Comparison of ENCODE assay signal across 10 cellular contexts in genomic region chr5:57177479-57178156, GRCh38. TPM values are rescaled to one million over a fixed set of nuclear protein-coding genes. Genes with fewer than 3 reads are reported as not detected.
DNase-seq lines count a peak whose midpoint lies in the region; ATAC-seq and TF ChIP-seq lines count a peak whose summit lies in the region.
"Had no signal": no experiment of that assay in that cellular context is flagged by ENCODE, and none has a peak within 500 bp of the region (broad histone marks: within the 10 kb centered on the region; RNA-seq: fewer than 3 reads in every experiment).

No MANE protein-coding gene starts in this region.

- H3K4me1 Mint-ChIP-seq in activated CD8-positive, alpha-beta T cell treated with anti-CD3 and anti-CD28 coated beads, Interleukin-2, amount 10 ng/mL, durations not matched to agents 7 days and 5 days (ENCODE audit: low read depth), result peaks cover 49% of the 10 kb centered on the region
- H3K4me1 Mint-ChIP-seq in immature natural killer cell, result peaks cover 82 to 83% of the 10 kb centered on the region in 2 donors

- H3K4me1 ChIP-seq in SK-N-SH (ENCODE audit: control insufficient read depth in 1 of 2, insufficient read depth in 2 of 2, low read depth in 1 of 2, low read length in 1 of 2) (peaks cover 0 to 10% of the 10 kb centered on the region in 2 experiments; a peak in 2 of 4 replicates), stomach (peaks cover 40 to 80% (median 60%) of the 10 kb centered on the region in 4 donors), aorta (ENCODE audit: control insufficient read depth in 1 of 2, insufficient read depth in 2 of 2, low read length in 2 of 2) (peaks cover 0 to 2% of the 10 kb centered on the region in 2 donors)

- POLR2A ChIA-PET in SK-N-SH (lab: Yijun Ruan, JAX), result interaction anchor here (0.9 kb wide), 1 partner anchor 267 kb away, joined by 3 read pairs; no protein-coding TSS in a partner anchor
- POLR2A ChIA-PET in activated CD8-positive, alpha-beta T cell treated with anti-CD3 and anti-CD28 coated beads, Interleukin-2, amount 10 ng/mL, durations not matched to agents 7 days and 5 days (lab: Charles Lee), result no interaction called here

- no peaks in the 10 kb centered on the region for H3K27me3 ChIP-seq in SK-N-SH (ENCODE audit: insufficient read depth)
- H3K27me3 ChIP-seq in stomach, result no peaks in the 10 kb centered on the region
- H3K27me3 ChIP-seq in aorta (ENCODE audit: control insufficient read depth in 1 of 2, insufficient read depth in 2 of 2, low read length in 1 of 2), result no peaks in the 10 kb centered on the region

- no peak for TF ChIP-seq POLR2A in stomach (IDR thresholded peaks at IDR 0.05)

- no peak overlapping the region for H3K9ac ChIP-seq in SK-N-SH

- no peaks in the 10 kb centered on the region for H3K9me2 ChIP-seq in SK-N-SH

- ATAC-seq in SK-N-SH treated with all-trans-retinoic acid at 6 μM for 48 hours (no peak), aorta (ENCODE audit: low FRiP score) (no peak)
- no peak for ATAC-seq in activated CD8-positive, alpha-beta T cell treated with anti-CD3 and anti-CD28 coated beads, Interleukin-2, amount 10 ng/mL, durations not matched to agents 7 days and 5 days

- TF ChIP-seq RAD21 in SK-N-SH (IDR thresholded peaks at IDR 0.05; ENCODE audit: low read length), result no peak

- no peak overlapping the region for H2AFZ ChIP-seq in SK-N-SH (ENCODE audit: low read depth)

- peak overlapping the region; percentile 85 for H3K4me2 ChIP-seq in SK-N-SH

- H3F3A ChIP-seq in SK-N-SH (replicated peaks; ENCODE audit: insufficient read depth), result peaks cover 5% of the 10 kb centered on the region

- H3K36me3 ChIP-seq in SK-N-SH (replicated peaks in 1 of 2; ENCODE audit: control insufficient read depth in 1 of 2, insufficient read depth in 2 of 2, low read length in 1 of 2) (peaks cover 4 to 22% of the 10 kb centered on the region in 2 experiments), stomach (no peaks in the 10 kb centered on the region), aorta (ENCODE audit: control insufficient read depth in 1 of 2, insufficient read depth in 2 of 2, low read length in 1 of 2) (no peaks in the 10 kb centered on the region)

- H3K27ac ChIP-seq in SK-N-SH (ENCODE audit: low read depth in 2 of 2, low read length in 1 of 2) (peak overlapping the region in 1 of 2 experiments; percentile 98; a peak in 1 of 4 replicates), stomach (peak overlapping the region in 3 of 5 donors; percentile 22 to 100 (median 100)), aorta (ENCODE audit: low read depth in 1 of 2, low read length in 2 of 2) (no peak overlapping the region)

- no peaks in the 10 kb centered on the region for H3K27me3 Mint-ChIP-seq in activated CD8-positive, alpha-beta T cell treated with anti-CD3 and anti-CD28 coated beads, Interleukin-2, amount 10 ng/mL, durations not matched to agents 7 days and 5 days (ENCODE audit: low read depth)
- H3K27me3 Mint-ChIP-seq in immature natural killer cell (ENCODE audit: low read depth in 3 of 3), result peaks cover 17 to 37% (median 21%) of the 10 kb centered on the region in 3 donors

- 90% methylated on average over 14 of the region's 14 CpGs for WGBS in SK-N-SH (ENCODE audit: low lambda C conversion rate)
- WGBS in stomach, 5 donors, result 79 to 83% (median 82%) methylated on average over 14 of the region's 14 CpGs
- WGBS in aorta, 2 donors, result 90% methylated on average over 14 of the region's 14 CpGs

- DNase-seq in SK-N-SH, result no peak
- no peak for DNase-seq in activated CD8-positive, alpha-beta T cell treated with anti-CD3 and anti-CD28 coated beads, Interleukin-2, amount 10 ng/mL, durations not matched to agents 7 days and 5 days
- DNase-seq in immature natural killer cell, result no peak
- no peak for DNase-seq in stomach
- DNase-seq in inferior parietal cortex (ENCODE audit: extremely low spot score), result no peak
- no peak for DNase-seq in aorta
- DNase-seq in HT-29 (ENCODE audit: low spot score), result no peak
- DNase-seq: activated gamma-delta T cell treated with Interleukin-2 at 50 U/mL for 16 hours, NCI-H1930 had no signal

- H4K20me1 ChIP-seq in SK-N-SH (ENCODE audit: insufficient read depth), result peaks cover 75% of the 10 kb centered on the region

- peak overlapping the region; percentile 90 for H3K4me3 Mint-ChIP-seq in activated CD8-positive, alpha-beta T cell treated with anti-CD3 and anti-CD28 coated beads, Interleukin-2, amount 10 ng/mL, durations not matched to agents 7 days and 5 days
- H3K4me3 Mint-ChIP-seq in immature natural killer cell, result peak overlapping the region; percentile 96 to 100 (median 97)

- H3K9me3 ChIP-seq in SK-N-SH (no peaks in the 10 kb centered on the region), stomach (no peaks in the 10 kb centered on the region), aorta (ENCODE audit: control insufficient read depth, low read length) (no peaks in the 10 kb centered on the region)

- CTCF ChIA-PET in SK-N-SH (lab: Yijun Ruan, JAX), result no interaction called here
- CTCF ChIA-PET in activated CD8-positive, alpha-beta T cell treated with anti-CD3 and anti-CD28 coated beads, Interleukin-2, amount 10 ng/mL, durations not matched to agents 7 days and 5 days (lab: Charles Lee), result no interaction called here

- H3K36me3 Mint-ChIP-seq in activated CD8-positive, alpha-beta T cell treated with anti-CD3 and anti-CD28 coated beads, Interleukin-2, amount 10 ng/mL, durations not matched to agents 7 days and 5 days (ENCODE audit: low read depth), result peaks cover 65% of the 10 kb centered on the region
- H3K36me3 Mint-ChIP-seq in immature natural killer cell, result peaks cover 0 to 9% (median 9%) of the 10 kb centered on the region in 3 donors

- H3K4me3 ChIP-seq in SK-N-SH (ENCODE audit: low read depth in 2 of 2, low read length in 1 of 2), result peak overlapping the region in 1 of 2 experiments; percentile 89; a peak in 3 of 4 replicates
- peak overlapping the region; percentile 80 to 96 (median 89) for H3K4me3 ChIP-seq in stomach
- H3K4me3 ChIP-seq in aorta (ENCODE audit: low read length in 2 of 2), result peak overlapping the region in 1 of 2 donors; percentile 17

- intact Hi-C loops in stomach (cut with DNase I; ENCODE audit: low total_unique reads) (no loop called here), aorta (cut with DNase I) (loop anchor here in 1 of 2 donors (5.0 kb wide), 1 partner anchor 40 kb away; no protein-coding TSS in a partner anchor)

- no peaks in the 10 kb centered on the region for H3K9me3 Mint-ChIP-seq in activated CD8-positive, alpha-beta T cell treated with anti-CD3 and anti-CD28 coated beads, Interleukin-2, amount 10 ng/mL, durations not matched to agents 7 days and 5 days (ENCODE audit: insufficient read depth)
- no peaks in the 10 kb centered on the region for H3K9me3 Mint-ChIP-seq in immature natural killer cell

- no peak for TF ChIP-seq EP300 in SK-N-SH (IDR thresholded peaks at IDR 0.05; ENCODE audit: borderline replicate concordance in 1 of 2, low read depth in 1 of 2, low read length in 1 of 2)
- TF ChIP-seq EP300 in stomach (IDR thresholded peaks at IDR 0.05), result no peak

- TF ChIP-seq CTCF in SK-N-SH (IDR thresholded peaks at IDR 0.05) (no peak), stomach (IDR thresholded peaks at IDR 0.05) (no peak)

- H3K27ac Mint-ChIP-seq in activated CD8-positive, alpha-beta T cell treated with anti-CD3 and anti-CD28 coated beads, Interleukin-2, amount 10 ng/mL, durations not matched to agents 7 days and 5 days, result no peak overlapping the region
- H3K27ac Mint-ChIP-seq in immature natural killer cell, result peak overlapping the region; percentile 78 to 100 (median 86)

- H3K79me2 ChIP-seq in SK-N-SH (ENCODE audit: insufficient read depth), result peaks cover 87% of the 10 kb centered on the region

TF ChIP-seq in SK-N-SH, 30 proteins besides CTCF, POLR2A, EP300 and RAD21 (continues in another document):
- no peak for TF ChIP-seq MEF2A (IDR thresholded peaks at IDR 0.05; ENCODE audit: borderline replicate concordance, low read depth)
- TF ChIP-seq ELF1 (IDR thresholded peaks at IDR 0.05), result no peak
- TF ChIP-seq PBX3 (IDR thresholded peaks at IDR 0.05), result no peak

TF ChIP-seq in SK-N-SH treated with all-trans-retinoic acid at 6 μM for 48 hours, 23 proteins besides CTCF, POLR2A, EP300 and RAD21 (continues in another document):
- TF ChIP-seq ZC3H10 (CRISPR knock-in tag; IDR thresholded peaks at IDR 0.05) (no peak), RARB (CRISPR knock-in tag; IDR thresholded peaks at IDR 0.05) (no peak), GLIS3 (CRISPR knock-in tag; IDR thresholded peaks at IDR 0.05) (no peak), CREB5 (CRISPR knock-in tag; IDR thresholded peaks at IDR 0.05; ENCODE audit: low read depth) (no peak)

RNA-seq across cellular contexts. Expression of gene GPBP1, which starts 3.8 kb away (rescaled TPM):
- polyA plus RNA-seq in SK-N-SH (2012; rRNA removed) (11.4 and 14.2 TPM in 2 replicates), immature natural killer cell (10 to 100 TPM; 60.7 to 95.6 (median 80.4) TPM), stomach (10 to 100 TPM; 29.8 to 48.9 (median 44.0) TPM), aorta (10 to 100 TPM; 35.6 to 42.5 TPM)
- 17.5 and 23.1 TPM in 2 replicates for polyA plus RNA-seq in SK-N-SH (2012; cell fraction: cytosol; rRNA removed)
- polyA plus RNA-seq in SK-N-SH (2012; cell fraction: nucleus; rRNA removed), result 10.6 and 23.1 TPM in 2 replicates
- 10 to 100 TPM; 76.4 to 84.6 TPM for total RNA-seq in activated CD8-positive, alpha-beta T cell treated with anti-CD3 and anti-CD28 coated beads, Interleukin-2, amount 10 ng/mL, durations not matched to agents 7 days and 5 days
- total RNA-seq in stomach (100 to 1,000 TPM in 1 of 5 donors, 10 to 100 TPM in 4; 35.0 to 155 (median 75.4) TPM), aorta (10 to 100 TPM; 63.0 to 79.0 TPM)
- total RNA-seq in HT-29 (2014; rRNA removed; shearing (Covaris generic)), result 28.9 and 29.3 TPM in 2 replicates

Comparison
In these comparisons a context has a peak if more than half of its experiments do, and no peak if none do; other contexts are left out.
1. H3K27ac ChIP-seq: peak in stomach (3 of 5); none in aorta (0 of 2).